In genomic region chr12:107494331-107494730, GRCh38 we compare ENCODE assay signal across 26 cellular contexts.
"Had no signal": no experiment of that assay in that cellular context is flagged by ENCODE, and none has a peak within 500 bp of the region (broad histone marks: within the 10 kb centered on the region; RNA-seq: fewer than 3 reads in every experiment).

No MANE protein-coding gene starts in this region.

- H3K9ac ChIP-seq: neural progenitor cell had no signal

- H3K4me1 ChIP-seq: neural progenitor cell, vagina had no signal

- H3K27ac ChIP-seq: left ventricle myocardium inferior, neural progenitor cell, ovary, right atrium auricular region, transverse colon, upper lobe of left lung, vagina had no signal

- H3K36me3 ChIP-seq: left ventricle myocardium inferior, neural progenitor cell, ovary, right atrium auricular region, transverse colon, upper lobe of left lung, vagina had no signal

- ATAC-seq: left colon; natural killer cell; sciatic nerve; stimulated activated memory B cell treated with anti-CD40 and anti-IgM and Interleukin-4, amounts not matched to agents 10 μg/mL and 1 μg/mL and 100 μg/mL, for 72 hours; stimulated activated naive CD8-positive, alpha-beta T cell treated with anti-CD3 and anti-CD28 coated beads, Interleukin-15, amount 100 ng/mL, for 72 hours had no signal

- H3K4me1 Mint-ChIP-seq: mesothelial cell of epicardium had no signal

- H3K4me2 ChIP-seq: neural progenitor cell, smooth muscle cell had no signal

- H3K27ac Mint-ChIP-seq: mesothelial cell of epicardium; natural killer cell; nephron progenitor cell; neural progenitor cell; progenitor cell of endocrine pancreas; stimulated activated memory B cell treated with anti-CD40 and anti-IgM and Interleukin-4, amounts not matched to agents 10 μg/mL and 1 μg/mL and 100 μg/mL, for 72 hours had no signal

- H2AFZ ChIP-seq: neural progenitor cell had no signal

- H3K9me3 Mint-ChIP-seq: neural progenitor cell had no signal

- H3K27me3 ChIP-seq: neural progenitor cell, ovary, right atrium auricular region, transverse colon, upper lobe of left lung, vagina had no signal

- H3K36me3 Mint-ChIP-seq: mesothelial cell of epicardium; natural killer cell; neural progenitor cell; stimulated activated memory B cell treated with anti-CD40 and anti-IgM and Interleukin-4, amounts not matched to agents 10 μg/mL and 1 μg/mL and 100 μg/mL, for 72 hours had no signal

- H3K27me3 Mint-ChIP-seq: stimulated activated memory B cell treated with anti-CD40 and anti-IgM and Interleukin-4, amounts not matched to agents 10 μg/mL and 1 μg/mL and 100 μg/mL, for 72 hours; stimulated activated naive CD8-positive, alpha-beta T cell treated with anti-CD3 and anti-CD28 coated beads, Interleukin-15, amount 100 ng/mL, for 72 hours had no signal

- H3K4me3 ChIP-seq: left ventricle myocardium inferior, lung, neural progenitor cell, ovary, right atrium auricular region, smooth muscle cell, transverse colon, upper lobe of left lung, vagina had no signal

- H3K9me3 ChIP-seq: ovary, right atrium auricular region, transverse colon, upper lobe of left lung, vagina had no signal

- DNase-seq: kidney; left colon; left ventricle myocardium inferior; mesendoderm; naive B cell; natural killer cell; nephron progenitor cell; ovary; stimulated activated CD4-positive, alpha-beta T cell treated with anti-CD3 and anti-CD28 coated beads, Interleukin-1b, Interleukin-23, amount 100 ng/mL, for 48 hours; stimulated activated CD4-positive, alpha-beta T cell treated with anti-CD3 and anti-CD28 coated beads, Interleukin-2, amount 100 ng/mL, for 48 hours; stimulated activated CD4-positive, alpha-beta T cell treated with anti-CD3 and anti-CD28 coated beads, Interleukin-4, amount 100 ng/mL, for 4 hours; stimulated activated CD8-positive, alpha-beta memory T cell treated with anti-CD3 and anti-CD28 coated beads, Interleukin-4, amount 100 ng/mL, for 48 hours; stimulated activated naive CD4-positive, alpha-beta T cell treated with Interleukin-2 at 50 U/mL for 16 hours; stimulated activated naive CD8-positive, alpha-beta T cell treated with anti-CD3 and anti-CD28 coated beads, Interleukin-15, amount 100 ng/mL, for 72 hours; substantia nigra; transverse colon; upper lobe of left lung had no signal

- H3K4me3 Mint-ChIP-seq: mesothelial cell of epicardium; natural killer cell; nephron progenitor cell; neural progenitor cell; stimulated activated memory B cell treated with anti-CD40 and anti-IgM and Interleukin-4, amounts not matched to agents 10 μg/mL and 1 μg/mL and 100 μg/mL, for 72 hours; stimulated activated naive CD8-positive, alpha-beta T cell treated with anti-CD3 and anti-CD28 coated beads, Interleukin-15, amount 100 ng/mL, for 72 hours had no signal
